11 cellular contexts compared by ENCODE assay signal in the genomic region with DNA sequence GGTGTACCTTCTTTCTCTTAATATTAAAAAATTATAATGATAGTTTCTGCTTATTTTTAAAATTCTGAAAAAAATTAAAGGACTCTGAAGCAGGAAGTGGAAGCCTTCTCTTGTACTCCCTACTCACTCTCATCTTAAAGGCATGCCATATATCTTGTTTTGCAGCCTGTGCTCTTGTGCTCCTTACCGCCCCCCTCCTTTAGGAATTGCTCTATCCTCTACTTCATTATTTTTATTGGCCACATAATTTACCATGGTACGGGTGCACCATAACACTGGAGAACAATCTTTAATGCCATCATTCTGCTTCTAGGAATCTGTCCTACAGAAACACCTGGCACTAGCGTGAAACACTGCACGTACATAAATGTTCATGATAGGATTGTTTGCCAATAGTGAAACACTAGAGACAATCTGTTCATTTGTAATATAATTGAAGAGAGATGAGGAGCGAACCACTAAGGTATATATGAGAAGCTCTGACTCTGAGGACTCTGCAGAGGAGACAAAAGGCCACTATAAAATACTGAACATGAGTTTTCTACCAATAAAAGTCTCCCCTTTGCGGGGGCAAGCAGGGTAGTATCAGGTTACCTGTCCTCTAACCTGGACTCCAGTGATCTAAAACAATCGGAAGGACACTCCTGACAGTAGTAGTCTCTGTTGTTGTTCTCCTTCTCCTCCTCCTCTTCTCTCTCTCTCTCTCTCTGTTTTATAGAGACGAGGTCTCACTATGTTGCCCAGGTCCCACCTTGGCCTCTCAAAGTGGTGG. TPM values are rescaled to one million over a fixed set of nuclear protein-coding genes. Genes with fewer than 3 reads are reported as not detected.
DNase-seq lines count a peak whose midpoint lies in the region; ATAC-seq and TF ChIP-seq lines count a peak whose summit lies in the region.
"Had no signal": no experiment of that assay in that cellular context is flagged by ENCODE, and none has a peak within 500 bp of the region (broad histone marks: within the 10 kb centered on the region; RNA-seq: fewer than 3 reads in every experiment).

No MANE protein-coding gene starts in this region.

- no peaks in the 10 kb centered on the region for H3K27me3 ChIP-seq in cardiac muscle cell

- POLR2A ChIA-PET in RWPE1 (lab: Yijun Ruan, JAX; ENCODE audit: low non-redundant PET), result no interaction called here

- ATAC-seq in HG03469 (IDR thresholded peaks at IDR 0.05; ENCODE audit: unreplicated experiment) (no peak), HG02938 (IDR thresholded peaks at IDR 0.05; ENCODE audit: unreplicated experiment) (no peak), GM21515 (IDR thresholded peaks at IDR 0.05; ENCODE audit: unreplicated experiment) (no peak)

- TF ChIP-seq CTCF in cardiac muscle cell (IDR thresholded peaks at IDR 0.05; ENCODE audit: low read depth, low read length), result peak; percentile 33
- TF ChIP-seq CTCF in RWPE1 (conservative IDR thresholded peaks at IDR 0.05; ENCODE audit: low read depth), result no peak
- peak; percentile 22 for TF ChIP-seq CTCF in fibroblast of the aortic adventitia (IDR thresholded peaks at IDR 0.05; ENCODE audit: insufficient read depth, low read length)

- CTCF ChIA-PET in RWPE1 (lab: Yijun Ruan, JAX), result interaction anchor here (0.6 to 0.7 kb wide), 3 partner anchors 29 to 129 kb away, joined by 3 to 5 read pairs (median 3); a partner anchor contains a TSS

- H3K4me3 ChIP-seq in cardiac muscle cell, result no peak overlapping the region
- H3K4me3 ChIP-seq in fibroblast of the aortic adventitia (ENCODE audit: low read depth, low read length), result no peak overlapping the region

- H3K9me3 ChIP-seq in cardiac muscle cell (ENCODE audit: low read depth), result no peaks in the 10 kb centered on the region

- no peaks in the 10 kb centered on the region for H3K36me3 ChIP-seq in cardiac muscle cell

- peaks cover 10% of the 10 kb centered on the region for H3K4me1 ChIP-seq in cardiac muscle cell (ENCODE audit: low read depth)

- H3K27ac ChIP-seq in cardiac muscle cell (no peak overlapping the region), RWPE1 (no peak overlapping the region)

- DNase-seq in cardiac muscle cell (ENCODE audit: low read depth in 1 of 2, low spot score in 1 of 2) (peak in 1 of 2 donors; percentile 73), cardiac septum (ENCODE audit: low spot score) (no peak), RWPE1 (ENCODE audit: low spot score) (peak; percentile 62), fibroblast of the aortic adventitia (ENCODE audit: low read depth) (peak; percentile 57)
- no peak for DNase-seq in activated naive CD4-positive, alpha-beta T cell (lab: John Stamatoyannopoulos, UW)
- DNase-seq: NCI-H187 treated with DMSO at 0.1 percent for 48 hours; stimulated activated CD4-positive, alpha-beta T cell treated with anti-CD3 and anti-CD28 coated beads, Interleukin-2, amount 100 ng/mL, for 24 hours had no signal

- intact Hi-C loops in cardiac septum (cut with DNase I), result no loop called here

RNA-seq across cellular contexts. Expression of a gene that starts 6.3 kb away (rescaled TPM):
- 37.2 and 56.2 TPM in 2 replicates for total RNA-seq in cardiac muscle cell
- 21.3 and 30.7 TPM in 2 replicates for polyA plus RNA-seq in cardiac muscle cell
- total RNA-seq in cardiac septum, result 5.0 TPM
- total RNA-seq in fibroblast of the aortic adventitia (ENCODE audit: low replicate concordance), result 14.1 and 45.1 TPM in 2 replicates

RNA-seq across cellular contexts. Expression of a gene that starts 24.5 kb away (rescaled TPM):
- total RNA-seq in cardiac muscle cell (56.8 and 117 TPM in 2 replicates), cardiac septum (13.3 TPM), fibroblast of the aortic adventitia (ENCODE audit: low replicate concordance) (77.9 and 221 TPM in 2 replicates)
- 83.2 and 120 TPM in 2 replicates for polyA plus RNA-seq in cardiac muscle cell
- polyA plus RNA-seq: CD14-positive monocyte had no signal

RNA-seq across cellular contexts. Expression of a gene that starts 37.0 kb away (rescaled TPM):
- total RNA-seq in cardiac muscle cell (2.3 and 3.3 TPM in 2 replicates), cardiac septum (1.2 TPM), fibroblast of the aortic adventitia (ENCODE audit: low replicate concordance) (5.9 and 6.2 TPM in 2 replicates)
- 3.1 and 5.3 TPM in 2 replicates for polyA plus RNA-seq in cardiac muscle cell

RNA-seq across cellular contexts. Expression of a gene that starts 37.2 kb away (rescaled TPM):
- total RNA-seq in cardiac muscle cell (62.2 and 90.7 TPM in 2 replicates), cardiac septum (23.5 TPM), fibroblast of the aortic adventitia (ENCODE audit: low replicate concordance) (37.1 and 39.8 TPM in 2 replicates)
- polyA plus RNA-seq in cardiac muscle cell, result 34.7 and 35.7 TPM in 2 replicates

RNA-seq across cellular contexts. Expression of a gene that starts 50.1 kb away (rescaled TPM):
- 60.4 and 63.9 TPM in 2 replicates for total RNA-seq in cardiac muscle cell
- polyA plus RNA-seq in cardiac muscle cell, result 163 TPM in 2 replicates
- total RNA-seq in cardiac septum, result 58.5 TPM
- 12.6 and 13.7 TPM in 2 replicates for total RNA-seq in fibroblast of the aortic adventitia (ENCODE audit: low replicate concordance)

Comparison
In these comparisons a context has a peak if more than half of its experiments do, and no peak if none do; other contexts are left out.
1. DNase-seq: peak in RWPE1 (single experiment) and fibroblast of the aortic adventitia (single experiment); none in cardiac septum (single experiment) and activated naive CD4-positive, alpha-beta T cell (0 of 4).